In the genomic region with DNA sequence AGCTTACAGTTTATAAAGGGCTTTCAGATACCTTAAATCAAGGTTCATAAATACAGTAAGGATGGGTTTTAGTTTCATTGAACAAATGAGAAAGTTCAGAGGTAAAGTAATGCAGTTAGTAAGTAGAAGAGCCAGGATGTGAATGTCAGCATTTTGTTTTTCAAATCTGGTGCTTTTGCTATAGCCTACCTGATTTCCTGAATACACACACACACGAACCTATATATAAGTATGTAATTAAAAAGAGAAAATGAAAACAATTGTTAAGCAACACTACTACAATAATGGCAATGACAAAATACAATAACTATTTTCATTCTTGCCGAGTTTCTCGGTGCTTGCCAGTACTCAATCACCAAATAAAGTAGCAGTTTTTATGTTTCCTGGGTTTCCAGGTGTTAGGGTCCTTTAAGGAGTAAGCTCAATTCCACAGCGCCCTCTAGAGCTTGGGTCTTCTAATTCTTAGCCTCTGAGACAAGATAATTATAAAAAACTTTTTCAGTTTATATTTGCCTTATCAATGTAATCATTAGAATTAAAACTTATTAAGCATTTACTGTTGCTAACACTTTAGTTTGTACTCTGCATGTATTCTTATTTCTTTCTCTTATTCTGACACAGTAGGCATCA, we compare ENCODE assay signal across 9 cellular contexts.
DNase-seq lines count a peak whose midpoint lies in the region; TF ChIP-seq lines count a peak whose summit lies in the region.
"Had no signal": no experiment of that assay in that cellular context is flagged by ENCODE, and none has a peak within 500 bp of the region (broad histone marks: within the 10 kb centered on the region; RNA-seq: fewer than 3 reads in every experiment).

No MANE protein-coding gene starts in this region.

- H3K4me1 ChIP-seq in HAP-1 (peaks cover 5% of the 10 kb centered on the region; the same call in 1 of the 2 replicates), liver (ENCODE audit: control insufficient read depth in 4 of 4, insufficient read depth in 4 of 4, low read length in 3 of 4) (no peaks in the 10 kb centered on the region)

- DNase-seq in NCI-H2196 (lab: John Stamatoyannopoulos, UW; ENCODE audit: unreplicated experiment) = peak; percentile 48
- no peak for DNase-seq in NCI-H2196 treated with DMSO at 0.1 percent for 48 hours (lab: John Stamatoyannopoulos, UW; ENCODE audit: unreplicated experiment)
- peak; percentile 39 to 69 for DNase-seq in HAP-1 (ENCODE audit: low spot score in 2 of 2)
- peak; percentile 19 for DNase-seq in NCI-H2081 treated with DMSO at 0.1 percent for 48 hours (lab: John Stamatoyannopoulos, UW)
- peak; percentile 67 for DNase-seq in activated naive CD4-positive, alpha-beta T cell treated with anti-CD3 and anti-CD28 coated beads, Interleukin-2, amount 10 ng/mL, durations not matched to agents 7 days and 5 days
- no peak for DNase-seq in substantia nigra (lab: John Stamatoyannopoulos, UW)
- no peak for DNase-seq in MV-4-11 (lab: John Stamatoyannopoulos, UW)

- H3K4me3 ChIP-seq in HAP-1 (no peak overlapping the region), liver (ENCODE audit: low read depth in 1 of 3, low read length in 3 of 3) (no peak overlapping the region)

- peaks cover 4% of the 10 kb centered on the region for H3K36me3 Mint-ChIP-seq in activated naive CD4-positive, alpha-beta T cell treated with anti-CD3 and anti-CD28 coated beads, Interleukin-2, amount 10 ng/mL, durations not matched to agents 7 days and 5 days

- CTCF ChIA-PET in activated naive CD4-positive, alpha-beta T cell treated with anti-CD3 and anti-CD28 coated beads, Interleukin-2, amount 10 ng/mL, durations not matched to agents 7 days and 5 days (lab: Charles Lee) = interaction anchor here (0.5 to 2.4 kb wide), 10 partner anchors 33 to 287 kb away, joined by 3 to 18 read pairs (median 4); no protein-coding TSS in a partner anchor

- H3K27ac ChIP-seq in liver (ENCODE audit: low read depth in 1 of 2, low read length in 2 of 2) (no peak overlapping the region), substantia nigra (ENCODE audit: low read depth, low read length, poor library complexity, severe bottlenecking) (no peak overlapping the region)

- in situ Hi-C loops in HAP-1 (cut with MboI; ENCODE audit: low sequenced_read_pairs) = no loop called here

- TF ChIP-seq RAD21 in liver (IDR thresholded peaks at IDR 0.05) = peak; percentile 59 to 62

- H3K4me1 Mint-ChIP-seq in activated naive CD4-positive, alpha-beta T cell treated with anti-CD3 and anti-CD28 coated beads, Interleukin-2, amount 10 ng/mL, durations not matched to agents 7 days and 5 days = peaks cover 35% of the 10 kb centered on the region

- H3K27me3 ChIP-seq in HAP-1 (ENCODE audit: low read depth) (no peaks in the 10 kb centered on the region), liver (ENCODE audit: control insufficient read depth in 4 of 4, insufficient read depth in 4 of 4, low read length in 3 of 4) (no peaks in the 10 kb centered on the region)

- WGBS in liver = 42% methylated on average over 4 of the region's 4 CpGs

- H3K36me3 ChIP-seq in HAP-1 (replicated peaks) (no peaks in the 10 kb centered on the region), liver (ENCODE audit: control insufficient read depth in 4 of 4, insufficient read depth in 3 of 4, low read depth in 1 of 4, low read length in 3 of 4) (no peaks in the 10 kb centered on the region)

- H3K4me3 Mint-ChIP-seq in activated naive CD4-positive, alpha-beta T cell treated with anti-CD3 and anti-CD28 coated beads, Interleukin-2, amount 10 ng/mL, durations not matched to agents 7 days and 5 days = no peak overlapping the region
- H3K4me3 Mint-ChIP-seq: B cell had no signal

- H3K9me3 Mint-ChIP-seq in activated naive CD4-positive, alpha-beta T cell treated with anti-CD3 and anti-CD28 coated beads, Interleukin-2, amount 10 ng/mL, durations not matched to agents 7 days and 5 days = peaks cover 6% of the 10 kb centered on the region

- H3K27ac Mint-ChIP-seq in activated naive CD4-positive, alpha-beta T cell treated with anti-CD3 and anti-CD28 coated beads, Interleukin-2, amount 10 ng/mL, durations not matched to agents 7 days and 5 days = peak overlapping the region; percentile 63
- H3K27ac Mint-ChIP-seq: B cell had no signal

- no peak overlapping the region for H3K9ac ChIP-seq in liver (ENCODE audit: low read depth in 1 of 2, low read length in 2 of 2)

- H3K9me3 ChIP-seq in HAP-1 = no peaks in the 10 kb centered on the region
- no peaks in the 10 kb centered on the region for H3K9me3 ChIP-seq in liver (ENCODE audit: control insufficient read depth in 4 of 4, low read length in 3 of 4)

- H3K27me3 Mint-ChIP-seq in activated naive CD4-positive, alpha-beta T cell treated with anti-CD3 and anti-CD28 coated beads, Interleukin-2, amount 10 ng/mL, durations not matched to agents 7 days and 5 days = peaks cover 3% of the 10 kb centered on the region
- H3K27me3 Mint-ChIP-seq: B cell had no signal

- peak; percentile 25 for TF ChIP-seq CTCF in liver (IDR thresholded peaks at IDR 0.05; ENCODE audit: low read depth, low read length, missing input control)

TF ChIP-seq in liver, 16 proteins besides CTCF, POLR2A, EP300 and RAD21:
- TF ChIP-seq, protein P1, sequence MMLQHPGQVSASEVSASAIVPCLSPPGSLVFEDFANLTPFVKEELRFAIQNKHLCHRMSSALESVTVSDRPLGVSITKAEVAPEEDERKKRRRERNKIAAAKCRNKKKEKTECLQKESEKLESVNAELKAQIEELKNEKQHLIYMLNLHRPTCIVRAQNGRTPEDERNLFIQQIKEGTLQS (IDR thresholded peaks at IDR 0.05) = no peak
TF ChIP-seq in liver: peak in this region for 0.

Comparison
In these comparisons a context has a peak if more than half of its experiments do, and no peak if none do; other contexts are left out.
1. DNase-seq: peak in NCI-H2196 (single experiment), HAP-1 (2 of 2), NCI-H2081 treated with DMSO at 0.1 percent for 48 hours (single experiment) and activated naive CD4-positive, alpha-beta T cell treated with anti-CD3 and anti-CD28 coated beads, Interleukin-2, amount 10 ng/mL, durations not matched to agents 7 days and 5 days (single experiment); none in NCI-H2196 treated with DMSO at 0.1 percent for 48 hours (single experiment), substantia nigra (0 of 49) and MV-4-11 (single experiment).